Comparison of ENCODE assay signal across 8 cellular contexts in genomic region chrX:119942831-119943184, GRCh38.
DNase-seq lines count a peak whose midpoint lies in the region; ATAC-seq lines count a peak whose summit lies in the region.

No MANE protein-coding gene starts in this region.

- peak; percentile 4 for ATAC-seq in HG03066 (IDR thresholded peaks at IDR 0.05; ENCODE audit: low read depth, unreplicated experiment)
- ATAC-seq in stimulated activated naive B cell treated with anti-CD40 and anti-IgM and Interleukin-4, amounts not matched to agents 10 μg/mL and 1 μg/mL and 100 μg/mL, for 72 hours (replicated peaks): peak; percentile 9 to 15

- no peaks in the 10 kb centered on the region for H3K9me3 Mint-ChIP-seq in activated naive CD8-positive, alpha-beta T cell (ENCODE audit: low read depth)
- H3K9me3 Mint-ChIP-seq in stimulated activated naive B cell treated with anti-CD40 and anti-IgM and Interleukin-4, amounts not matched to agents 10 μg/mL and 1 μg/mL and 100 μg/mL, for 72 hours: peaks cover 0 to 4% of the 10 kb centered on the region in 2 donors

- H3K36me3 Mint-ChIP-seq in activated naive CD8-positive, alpha-beta T cell: no peaks in the 10 kb centered on the region
- H3K36me3 Mint-ChIP-seq in stimulated activated naive B cell treated with anti-CD40 and anti-IgM and Interleukin-4, amounts not matched to agents 10 μg/mL and 1 μg/mL and 100 μg/mL, for 72 hours: peaks cover 5% of the 10 kb centered on the region in 2 donors

- H3K4me1 Mint-ChIP-seq in activated naive CD8-positive, alpha-beta T cell (ENCODE audit: low read depth): peaks cover 22% of the 10 kb centered on the region
- peaks cover 5 to 7% of the 10 kb centered on the region in 2 donors for H3K4me1 Mint-ChIP-seq in stimulated activated naive B cell treated with anti-CD40 and anti-IgM and Interleukin-4, amounts not matched to agents 10 μg/mL and 1 μg/mL and 100 μg/mL, for 72 hours

- peaks cover 2% of the 10 kb centered on the region for H3K9me3 ChIP-seq in iPS-18c (ENCODE audit: control insufficient read depth, insufficient read depth, low read length)

- peak overlapping the region; percentile 47 for H3K4me3 ChIP-seq in iPS-18c (ENCODE audit: insufficient read depth, low read depth, low read length)

- H3K27ac Mint-ChIP-seq in activated naive CD8-positive, alpha-beta T cell: peak overlapping the region; percentile 94
- H3K27ac Mint-ChIP-seq in stimulated activated naive B cell treated with anti-CD40 and anti-IgM and Interleukin-4, amounts not matched to agents 10 μg/mL and 1 μg/mL and 100 μg/mL, for 72 hours: peak overlapping the region; percentile 92

- H3K27me3 Mint-ChIP-seq in activated naive CD8-positive, alpha-beta T cell: no peaks in the 10 kb centered on the region
- H3K27me3 Mint-ChIP-seq in stimulated activated naive B cell treated with anti-CD40 and anti-IgM and Interleukin-4, amounts not matched to agents 10 μg/mL and 1 μg/mL and 100 μg/mL, for 72 hours: no peaks in the 10 kb centered on the region

- peak; percentile 51 for DNase-seq in NCI-H82 (lab: John Stamatoyannopoulos, UW)
- no peak for DNase-seq in NCI-H82 treated with DMSO at 0.1 percent for 48 hours (lab: John Stamatoyannopoulos, UW; ENCODE audit: unreplicated experiment)
- no peak for DNase-seq in stimulated activated naive B cell treated with anti-CD40 and anti-IgM and Interleukin-4, amounts not matched to agents 10 μg/mL and 1 μg/mL and 100 μg/mL, for 72 hours
- DNase-seq in NCI-H1092 (lab: John Stamatoyannopoulos, UW): no peak
- DNase-seq in activated CD4-positive, CD25-positive, alpha-beta regulatory T cell treated with anti-CD3 and anti-CD28 coated beads, Interleukin-2, amount 50 U/mL, for 72 hours: no peak

- peak overlapping the region; percentile 99 for H3K4me3 Mint-ChIP-seq in activated naive CD8-positive, alpha-beta T cell
- H3K4me3 Mint-ChIP-seq in stimulated activated naive B cell treated with anti-CD40 and anti-IgM and Interleukin-4, amounts not matched to agents 10 μg/mL and 1 μg/mL and 100 μg/mL, for 72 hours: peak overlapping the region; percentile 92 to 96
